In genomic region chr21:33286600-33287456, GRCh38 we compare ENCODE assay signal across 1 cellular context.
TF ChIP-seq lines count a peak whose summit lies in the region.

No MANE protein-coding gene starts in this region.

TF ChIP-seq in GM23338, 12 proteins besides CTCF, POLR2A, EP300 and RAD21 (continued from another document):
- TF ChIP-seq ZNF462 (CRISPR knock-in tag; IDR thresholded peaks at IDR 0.05), result no peak
